ENCODE assay signal across 8 cellular contexts in the genomic region with DNA sequence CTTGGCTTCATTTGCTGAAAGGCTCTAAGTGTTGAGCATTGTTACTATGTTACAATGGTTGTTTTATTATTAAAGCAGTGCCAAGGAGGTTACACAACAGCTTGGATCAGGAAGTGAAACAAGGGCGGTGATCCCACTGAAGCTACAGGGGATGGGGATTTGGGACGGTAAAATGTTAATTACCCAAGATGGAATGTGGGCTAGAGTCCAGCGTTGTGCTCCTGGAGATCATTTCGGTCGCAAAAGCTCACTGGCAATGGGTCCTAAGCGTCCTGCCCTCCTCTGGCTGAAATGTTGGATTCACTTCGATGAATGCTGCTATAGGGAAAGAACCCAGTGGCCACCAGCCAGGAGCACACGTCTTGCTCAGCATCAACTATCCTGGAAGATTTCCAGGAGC. TPM values are rescaled to one million over a fixed set of nuclear protein-coding genes. Genes with fewer than 3 reads are reported as not detected.
A peak's percentile ranks its signal among the peaks of the same experiment; 100 is the strongest.
DNase-seq lines count a peak whose midpoint lies in the region; ATAC-seq and TF ChIP-seq lines count a peak whose summit lies in the region.

No MANE protein-coding gene starts in this region.

- intact Hi-C loops in CD4-positive, alpha-beta memory T cell (cut with micrococcal nuclease) = no loop called here

- peak overlapping the region; percentile 32 to 100 (median 99) for H3K27ac Mint-ChIP-seq in CD4-positive, alpha-beta memory T cell
- no peak overlapping the region for H3K27ac Mint-ChIP-seq in neural crest cell (ENCODE audit: unreplicated experiment)

- no peak for DNase-seq in CD4-positive, alpha-beta memory T cell
- DNase-seq in MV-4-11 (lab: John Stamatoyannopoulos, UW) (peak; percentile 83), dermis blood vessel endothelial cell (peak; percentile 78), neural crest cell (ENCODE audit: low read depth, low spot score) (no peak)

- H3K27ac ChIP-seq in CD4-positive, alpha-beta memory T cell (ENCODE audit: low read depth, low read length) = peak overlapping the region; percentile 88

- peaks cover 0 to 5% (median 0%) of the 10 kb centered on the region in 8 donors for H3K9me3 Mint-ChIP-seq in CD4-positive, alpha-beta memory T cell
- H3K9me3 Mint-ChIP-seq in neural crest cell = no peaks in the 10 kb centered on the region

- peaks cover 9 to 16% of the 10 kb centered on the region in 2 donors for H3K27me3 Mint-ChIP-seq in CD4-positive, alpha-beta memory T cell
- H3K27me3 Mint-ChIP-seq in neural crest cell (ENCODE audit: low read depth) = peaks cover 77% of the 10 kb centered on the region

- TF ChIP-seq CTCF in neural crest cell (conservative IDR thresholded peaks at IDR 0.05) = no peak

- peaks cover 16 to 35% (median 26%) of the 10 kb centered on the region in 4 donors for H3K4me1 Mint-ChIP-seq in CD4-positive, alpha-beta memory T cell
- peaks cover 22% of the 10 kb centered on the region for H3K4me1 Mint-ChIP-seq in neural crest cell

- H3K36me3 Mint-ChIP-seq in CD4-positive, alpha-beta memory T cell = peaks cover 0 to 9% of the 10 kb centered on the region in 2 donors
- no peaks in the 10 kb centered on the region for H3K36me3 Mint-ChIP-seq in neural crest cell (ENCODE audit: low read depth)

- CTCF ChIA-PET in CD4-positive, alpha-beta memory T cell (lab: Charles Lee; ENCODE audit: partially characterized antibody) = interaction anchor here (1.4 to 3.2 kb wide), 5 partner anchors 11 to 509 kb away, joined by 3 to 22 read pairs (median 10); no protein-coding TSS in a partner anchor

- POLR2A ChIA-PET in CD4-positive, alpha-beta memory T cell (lab: Charles Lee; ENCODE audit: partially characterized antibody) = interaction anchor here (1.5 to 4.5 kb wide), 17 partner anchors 10 to 891 kb away, joined by 3 to 101 read pairs (median 8); a partner anchor contains a TSS

- H3K36me3 ChIP-seq in CD4-positive, alpha-beta memory T cell (ENCODE audit: insufficient read depth, low read length) = no peaks in the 10 kb centered on the region

- ATAC-seq in GM21786 (IDR thresholded peaks at IDR 0.05; ENCODE audit: unreplicated experiment) = no peak
- no peak for ATAC-seq in HG03469 (IDR thresholded peaks at IDR 0.05; ENCODE audit: unreplicated experiment)
- no peak for ATAC-seq in GM19397 (IDR thresholded peaks at IDR 0.05; ENCODE audit: unreplicated experiment)
- ATAC-seq in GM19328 (IDR thresholded peaks at IDR 0.05; ENCODE audit: unreplicated experiment) = no peak

- H3K4me3 Mint-ChIP-seq in CD4-positive, alpha-beta memory T cell = peak overlapping the region in 5 of 8 donors; percentile 9 to 100 (median 96)
- H3K4me3 Mint-ChIP-seq in neural crest cell = peak overlapping the region; percentile 12

- H3K27me3 ChIP-seq in CD4-positive, alpha-beta memory T cell (ENCODE audit: insufficient read depth, low read length) = no peaks in the 10 kb centered on the region

- H3K4me1 ChIP-seq in CD4-positive, alpha-beta memory T cell (ENCODE audit: insufficient read depth, low read length) = peaks cover 29% of the 10 kb centered on the region

- no peaks in the 10 kb centered on the region for H3K9me3 ChIP-seq in CD4-positive, alpha-beta memory T cell (ENCODE audit: control insufficient read depth in 1 of 2, low read length in 2 of 2)

- no peak overlapping the region for H3K4me3 ChIP-seq in CD4-positive, alpha-beta memory T cell (ENCODE audit: low read length in 2 of 2)

RNA-seq across cellular contexts. Expression of a gene that starts 48.3 kb away (rescaled TPM):
- under 1 TPM in 1 of 2 experiments, not detected in 1; 0.29 TPM for total RNA-seq in CD4-positive, alpha-beta memory T cell
- not detected for polyA plus RNA-seq in CD4-positive, alpha-beta memory T cell
- under 0.01 TPM in 2 replicates for total RNA-seq in dermis blood vessel endothelial cell
- total RNA-seq in neural crest cell = 2.8 and 3.1 TPM in 2 replicates

Comparison
In these comparisons a context has a peak if more than half of its experiments do, and no peak if none do; other contexts are left out.
1. DNase-seq: peak in MV-4-11 (single experiment) and dermis blood vessel endothelial cell (single experiment); none in CD4-positive, alpha-beta memory T cell (0 of 5) and neural crest cell (single experiment).